In genomic region chr13:91708558-91708957, GRCh38 we compare ENCODE assay signal across 34 cellular contexts.
"Had no signal": no experiment of that assay in that cellular context is flagged by ENCODE, and none has a peak within 500 bp of the region (broad histone marks: within the 10 kb centered on the region; RNA-seq: fewer than 3 reads in every experiment).

No MANE protein-coding gene starts in this region.

- DNase-seq: activated B cell treated with CpG ODN at 0.5 μM for 24 hours; activated CD4-positive, alpha-beta memory T cell treated with anti-CD3 and anti-CD28 coated beads for 36 hours; activated CD4-positive, alpha-beta T cell treated with anti-CD3 and anti-CD28 coated beads for 4 hours; activated CD4-positive, alpha-beta T cell treated with anti-CD3 and anti-CD28 coated beads, Interleukin-2, amount 10 ng/mL, durations not matched to agents 24 days and 14 days; activated CD4-positive, alpha-beta T cell treated with anti-CD3 and anti-CD28 coated beads, Interleukin-2, amount 50 U/mL, for 1 hour; activated CD4-positive, alpha-beta T cell treated with anti-CD3 and anti-CD28 coated beads, Interleukin-2, amount 50 U/mL, for 4 hours; activated CD4-positive, CD25-positive, alpha-beta regulatory T cell treated with anti-CD3 and anti-CD28 coated beads, Interleukin-2, amount 50 U/mL, for 72 hours; activated CD8-positive, alpha-beta memory T cell treated with anti-CD3 and anti-CD28 coated beads, Interleukin-2, amount 50 U/mL, for 4 hours; activated CD8-positive, alpha-beta T cell treated with anti-CD3 and anti-CD28 coated beads for 36 hours; activated effector memory CD4-positive, alpha-beta T cell treated with anti-CD3 and anti-CD28 coated beads, Interleukin-2, amount 50 U/mL, for 16 hours; activated gamma-delta T cell treated with Interleukin-2 at 50 U/mL for 16 hours; activated naive CD4-positive, alpha-beta T cell; activated naive CD4-positive, alpha-beta T cell treated with anti-CD3 and anti-CD28 coated beads for 36 hours; activated naive CD4-positive, alpha-beta T cell treated with anti-CD3 and anti-CD28 coated beads, Interleukin-2, amount 50 U/mL, for 16 hours; activated naive CD8-positive, alpha-beta T cell treated with anti-CD3 and anti-CD28 coated beads for 36 hours; activated T-cell treated with anti-CD3 and anti-CD28 coated beads for 4 hours; activated T-cell treated with anti-CD3 and anti-CD28 coated beads, Interleukin-2, amount 50 U/mL, for 1 hour; activated T-cell treated with anti-CD3 and anti-CD28 coated beads, Interleukin-2, amount 50 U/mL, for 4 hours; activated T-cell treated with anti-CD3 and anti-CD28 coated beads, Interleukin-2, amount 50 U/mL, for 72 hours; adrenal gland; amniotic stem cell; aorta; body of pancreas; brain microvascular endothelial cell; central memory CD4-positive, alpha-beta T cell; T-helper 1 cell; T-helper 2 cell; T-helper 9 cell had no signal

- H3K27ac ChIP-seq: adrenal gland, body of pancreas, brain microvascular endothelial cell, breast epithelium, VCaP had no signal

- H3K27me3 ChIP-seq: adrenal gland, body of pancreas, brain microvascular endothelial cell, breast epithelium had no signal

- H3K4me1 ChIP-seq: adrenal gland, body of pancreas, breast epithelium had no signal

- H3K36me3 ChIP-seq: adrenal gland, brain microvascular endothelial cell, breast epithelium had no signal

- H3K4me3 ChIP-seq: adrenal gland, body of pancreas, breast epithelium had no signal

- H3K9me3 ChIP-seq: adrenal gland, body of pancreas, breast epithelium had no signal

- FAIRE-seq: astrocyte, TTC549 had no signal

- ATAC-seq: activated CD8-positive, alpha-beta T cell treated with anti-CD3 and anti-CD28 coated beads for 36 hours; activated naive CD4-positive, alpha-beta T cell treated with anti-CD3 and anti-CD28 coated beads, Interleukin-2, amount 50 U/mL, for 72 hours; activated T-cell treated with anti-CD3 and anti-CD28 coated beads, Interleukin-2, amount 50 U/mL, for 4 hours; activated T-cell treated with anti-CD3 and anti-CD28 coated beads, Interleukin-2, amount 50 U/mL, for 72 hours; activated T-helper 17 cell treated with anti-CD3 and anti-CD28 coated beads, Interleukin-2, amount 50 U/mL, for 72 hours; body of pancreas had no signal
